In the genomic region with DNA sequence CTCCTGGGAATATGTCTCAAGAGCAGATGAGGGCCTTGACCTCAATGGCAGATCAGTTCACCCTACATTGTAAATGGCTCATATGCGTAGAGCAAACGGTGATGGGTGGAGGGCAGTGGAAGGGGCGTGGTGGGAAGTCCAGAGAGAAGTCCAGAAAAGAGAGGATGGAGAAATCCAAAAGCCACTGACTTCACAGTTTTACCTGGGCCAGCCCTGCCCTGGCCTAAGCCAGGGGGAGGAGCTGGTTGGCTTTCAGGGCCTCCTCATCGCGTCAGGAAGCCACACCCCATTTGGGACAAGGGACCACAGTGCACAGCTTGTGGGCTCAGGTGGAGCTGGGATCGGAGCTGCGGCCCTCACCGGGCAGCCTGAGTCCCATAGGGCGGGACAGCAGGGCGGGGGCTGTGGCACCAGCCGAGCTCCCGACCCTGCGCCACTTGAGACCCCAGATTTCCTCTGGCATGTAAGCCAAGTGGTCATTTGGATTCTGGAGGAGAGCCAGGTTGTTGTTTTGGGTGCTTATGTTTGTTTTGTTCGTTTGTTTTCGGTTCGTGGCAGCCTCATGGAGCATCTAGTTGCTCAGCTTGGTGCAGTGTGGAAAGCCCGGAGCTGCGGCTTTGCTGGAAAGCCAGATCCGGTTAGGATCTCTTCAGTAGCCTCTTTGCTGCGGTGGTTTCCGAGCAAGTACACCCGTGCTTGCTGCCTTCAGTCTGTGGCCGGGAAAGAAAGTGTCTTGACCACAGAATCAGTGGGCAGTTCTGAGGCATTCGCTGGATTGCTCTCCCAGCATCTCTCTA, we compare ENCODE assay signal across 15 cellular contexts. TPM values are rescaled to one million over a fixed set of nuclear protein-coding genes. Genes with fewer than 3 reads are reported as not detected.
DNase-seq lines count a peak whose midpoint lies in the region; ATAC-seq and TF ChIP-seq lines count a peak whose summit lies in the region.
"Had no signal": no experiment of that assay in that cellular context is flagged by ENCODE, and none has a peak within 500 bp of the region (broad histone marks: within the 10 kb centered on the region; RNA-seq: fewer than 3 reads in every experiment).

No MANE protein-coding gene starts in this region.

- no peaks in the 10 kb centered on the region for H3K79me2 ChIP-seq in neural progenitor cell (ENCODE audit: low read depth)

- H3K27me3 Mint-ChIP-seq in neural progenitor cell (ENCODE audit: insufficient read depth, low read depth) = peaks cover 2% of the 10 kb centered on the region

- H3K4me2 ChIP-seq in neural progenitor cell = no peak overlapping the region

- peak overlapping the region; percentile 25 for H3K27ac Mint-ChIP-seq in neural progenitor cell
- H3K27ac Mint-ChIP-seq: activated T-helper 2 cell treated with anti-CD3 and anti-CD28 coated beads, Interferon-gamma antibody, Interleukin-2, Interleukin-4, amounts not matched to agents 10 μg/mL and 5 μg/mL and 100 μg/mL, durations not matched to agents 14 hours and 24 hours and 36 hours; natural killer cell treated with Interleukin-12 subunit alpha and Interleukin-12 subunit beta and Interleukin-15 and Interleukin-18, amount 100 ng/mL, for 72 hours had no signal

- peaks cover 2% of the 10 kb centered on the region for H3K9me3 Mint-ChIP-seq in neural progenitor cell
- H3K9me3 Mint-ChIP-seq: activated T-helper 2 cell treated with anti-CD3 and anti-CD28 coated beads, Interferon-gamma antibody, Interleukin-2, Interleukin-4, amounts not matched to agents 10 μg/mL and 5 μg/mL and 100 μg/mL, durations not matched to agents 14 hours and 24 hours and 36 hours had no signal

- no peaks in the 10 kb centered on the region for H3K36me3 Mint-ChIP-seq in neural progenitor cell

- DNase-seq in DMS153 treated with DMSO at 0.1 percent for 48 hours (lab: John Stamatoyannopoulos, UW; ENCODE audit: unreplicated experiment) = peak; percentile 22
- DNase-seq in NCI-H2029 treated with DMSO at 0.1 percent for 48 hours (lab: John Stamatoyannopoulos, UW) = peak; percentile 49
- DNase-seq in epithelial cell of esophagus (ENCODE audit: low read depth) = peak; percentile 30
- DNase-seq in neural progenitor cell (ENCODE audit: low spot score) = no peak
- no peak for DNase-seq in NCI-H82 treated with DMSO at 0.1 percent for 48 hours (lab: John Stamatoyannopoulos, UW; ENCODE audit: unreplicated experiment)
- DNase-seq: activated CD4-positive, alpha-beta T cell treated with anti-CD3 and anti-CD28 coated beads for 48 hours; foreskin keratinocyte; kidney; NCI-H1105; NK-92 treated with Interleukin-12 subunit alpha and Interleukin-12 subunit beta, amount 100 ng/mL, for 24 hours had no signal

- TF ChIP-seq CTCF in epithelial cell of esophagus (IDR thresholded peaks at IDR 0.05; ENCODE audit: insufficient read depth, low read depth, low read length, missing control alignments) (no peak), neural progenitor cell (IDR thresholded peaks at IDR 0.05) (no peak)

- H3K9me3 ChIP-seq in neural progenitor cell (ENCODE audit: low read depth) = no peaks in the 10 kb centered on the region

- no peak overlapping the region for H3K4me3 Mint-ChIP-seq in neural progenitor cell
- H3K4me3 Mint-ChIP-seq: natural killer cell treated with Interleukin-12 subunit alpha and Interleukin-12 subunit beta and Interleukin-15 and Interleukin-18, amount 100 ng/mL, for 72 hours had no signal

- H3K27ac ChIP-seq in neural progenitor cell = no peak overlapping the region
- H3K27ac ChIP-seq: foreskin keratinocyte had no signal

- no peaks in the 10 kb centered on the region for H3F3A ChIP-seq in neural progenitor cell (ENCODE audit: low read depth)

- no peaks in the 10 kb centered on the region for H3K27me3 ChIP-seq in neural progenitor cell
- H3K27me3 ChIP-seq: foreskin keratinocyte had no signal

- H2AFZ ChIP-seq in neural progenitor cell (replicated peaks) = peak overlapping the region; percentile 97

- H3K9ac ChIP-seq in neural progenitor cell = no peak overlapping the region

- peaks cover 12% of the 10 kb centered on the region for H3K4me1 ChIP-seq in neural progenitor cell
- H3K4me1 ChIP-seq: foreskin keratinocyte had no signal

- H4K20me1 ChIP-seq in neural progenitor cell (ENCODE audit: low read depth) = no peaks in the 10 kb centered on the region

- ATAC-seq in GM21723 (IDR thresholded peaks at IDR 0.05; ENCODE audit: unreplicated experiment) = no peak
- no peak for ATAC-seq in HG03039 (IDR thresholded peaks at IDR 0.05; ENCODE audit: unreplicated experiment)
- no peak for ATAC-seq in GM19328 (IDR thresholded peaks at IDR 0.05; ENCODE audit: unreplicated experiment)
- ATAC-seq: foreskin keratinocyte; natural killer cell treated with Interleukin-12 subunit alpha and Interleukin-12 subunit beta and Interleukin-15 and Interleukin-18, amount 100 ng/mL, for 72 hours had no signal

- no peaks in the 10 kb centered on the region for H3K36me3 ChIP-seq in neural progenitor cell

- peak overlapping the region; percentile 22 for H3K4me3 ChIP-seq in epithelial cell of esophagus (ENCODE audit: low read length)
- no peak overlapping the region for H3K4me3 ChIP-seq in neural progenitor cell

- peaks cover 12% of the 10 kb centered on the region for H3K4me1 Mint-ChIP-seq in neural progenitor cell

RNA-seq across cellular contexts. Expression of a gene that starts 42.2 kb away (rescaled TPM):
- 17.3 and 21.5 TPM in 2 replicates for total RNA-seq in neural progenitor cell (ENCODE audit: low replicate concordance)

RNA-seq across cellular contexts. Expression of a gene that starts 42.2 kb away (rescaled TPM):
- 0.03 TPM in 1 of 2 replicates, not detected in the other for total RNA-seq in neural progenitor cell (ENCODE audit: low replicate concordance)
- total RNA-seq: kidney had no signal

Comparison
In these comparisons a context has a peak if more than half of its experiments do, and no peak if none do; other contexts are left out.
1. DNase-seq: peak in DMS153 treated with DMSO at 0.1 percent for 48 hours (single experiment), NCI-H2029 treated with DMSO at 0.1 percent for 48 hours (single experiment) and epithelial cell of esophagus (single experiment); none in neural progenitor cell (single experiment) and NCI-H82 treated with DMSO at 0.1 percent for 48 hours (single experiment).